9 cellular contexts compared by ENCODE assay signal in genomic region chr3:127823590-127823857, GRCh38. TPM values are rescaled to one million over a fixed set of nuclear protein-coding genes. Genes with fewer than 3 reads are reported as not detected.
DNase-seq lines count a peak whose midpoint lies in the region; ATAC-seq and TF ChIP-seq lines count a peak whose summit lies in the region.
"Had no signal": no experiment of that assay in that cellular context is flagged by ENCODE, and none has a peak within 500 bp of the region (broad histone marks: within the 10 kb centered on the region; RNA-seq: fewer than 3 reads in every experiment).

No MANE protein-coding gene starts in this region.

- DNase-seq in A673 (ENCODE audit: low spot score) (no peak), HL-60 (ENCODE audit: low read depth in 1 of 2, low spot score in 1 of 2) (no peak), natural killer cell (no peak), Ammon's horn (ENCODE audit: low spot score) (no peak), kidney glomerular epithelial cell (lab: John Stamatoyannopoulos, UW) (no peak)
- no peak for DNase-seq in central memory CD8-positive, alpha-beta T cell (ENCODE audit: low spot score in 2 of 2)
- DNase-seq: SHP77 had no signal

- POLR2A ChIA-PET in A673 (lab: Charles Lee; ENCODE audit: low non-redundant PET): no interaction called here

- peaks cover 5% of the 10 kb centered on the region for H3K9me3 Mint-ChIP-seq in central memory CD8-positive, alpha-beta T cell
- H3K9me3 Mint-ChIP-seq in natural killer cell: peaks cover 0 to 3% of the 10 kb centered on the region in 2 donors

- H3K9me3 ChIP-seq in A673 (ENCODE audit: low read depth, low read length, poor library complexity, severe bottlenecking): no peaks in the 10 kb centered on the region

- H3K36me3 ChIP-seq in A673 (ENCODE audit: insufficient read depth, low read length, poor library complexity, severe bottlenecking): no peaks in the 10 kb centered on the region

- H3K4me3 Mint-ChIP-seq in central memory CD8-positive, alpha-beta T cell: peak overlapping the region; percentile 50
- H3K4me3 Mint-ChIP-seq in natural killer cell: peak overlapping the region; percentile 54

- CTCF ChIA-PET in A673 (lab: Charles Lee): no interaction called here

- TF ChIP-seq CTCF in A673 (conservative IDR thresholded peaks at IDR 0.05; ENCODE audit: low read depth, low read length): no peak
- TF ChIP-seq CTCF in HL-60 (IDR thresholded peaks at IDR 0.05; ENCODE audit: insufficient read depth, low read length): no peak
- TF ChIP-seq CTCF in natural killer cell (IDR thresholded peaks at IDR 0.05): no peak

- H3K4me3 ChIP-seq in A673 (ENCODE audit: low read depth, low read length, poor library complexity, severe bottlenecking) (peak overlapping the region; percentile 26), HL-60 (replicated peaks; ENCODE audit: insufficient read depth, low read length) (peak overlapping the region; percentile 32)

- BruUV-seq in A673 (replicated peaks; lab: Mats Ljungman, UMichigan): no TSS peak

- H3K27ac ChIP-seq in A673 (ENCODE audit: low read depth, low read length, poor library complexity, severe bottlenecking): no peak overlapping the region
- H3K27ac ChIP-seq in HL-60 (replicated peaks): peak overlapping the region; percentile 24; the same call in 1 of the 2 replicates

- peaks cover 67% of the 10 kb centered on the region for H3K27me3 Mint-ChIP-seq in central memory CD8-positive, alpha-beta T cell
- peaks cover 36 to 51% of the 10 kb centered on the region in 2 donors for H3K27me3 Mint-ChIP-seq in natural killer cell (ENCODE audit: low read depth in 2 of 2)

- H3K27ac Mint-ChIP-seq in central memory CD8-positive, alpha-beta T cell (ENCODE audit: low read depth): no peak overlapping the region
- H3K27ac Mint-ChIP-seq in natural killer cell: no peak overlapping the region

- H3K4me1 Mint-ChIP-seq in central memory CD8-positive, alpha-beta T cell: no peaks in the 10 kb centered on the region
- H3K4me1 Mint-ChIP-seq in natural killer cell: peaks cover 10 to 12% of the 10 kb centered on the region in 2 donors

- no peak for ATAC-seq in central memory CD8-positive, alpha-beta T cell (replicated peaks; ENCODE audit: extremely low read depth, poor library complexity, severe bottlenecking)
- no peak for ATAC-seq in natural killer cell
- ATAC-seq in GM19467 (IDR thresholded peaks at IDR 0.05; ENCODE audit: unreplicated experiment): no peak
- no peak for ATAC-seq in GM21447 (IDR thresholded peaks at IDR 0.05; ENCODE audit: unreplicated experiment)

- H3K27me3 ChIP-seq in A673 (replicated peaks; ENCODE audit: insufficient read depth, low read depth, low read length, poor library complexity) (peaks cover 27% of the 10 kb centered on the region), HL-60 (ENCODE audit: insufficient read depth, poor library complexity, severe bottlenecking) (no peaks in the 10 kb centered on the region)

- intact Hi-C loops in A673 (cut with micrococcal nuclease; ENCODE audit: unreplicated experiment) (no loop called here), natural killer cell (cut with micrococcal nuclease) (no loop called here)

- no peaks in the 10 kb centered on the region for H3K36me3 Mint-ChIP-seq in central memory CD8-positive, alpha-beta T cell (ENCODE audit: insufficient read depth)
- H3K36me3 Mint-ChIP-seq in natural killer cell: no peaks in the 10 kb centered on the region

- peaks cover 15% of the 10 kb centered on the region for H3K4me1 ChIP-seq in A673 (ENCODE audit: insufficient read depth, low read length, poor library complexity, severe bottlenecking)

RNA-seq across cellular contexts. Expression of gene MGLL, which starts 1.2 kb away (rescaled TPM):
- total RNA-seq in A673 (2021) (0.39 and 0.90 TPM in 2 replicates), natural killer cell (1 to 10 TPM; 2.7 to 4.6 (median 3.0) TPM)
